ENCODE assay signal across 14 cellular contexts in genomic region chr10:22243321-22243720, GRCh38. TPM values are rescaled to one million over a fixed set of nuclear protein-coding genes. Genes with fewer than 3 reads are reported as not detected.
DNase-seq lines count a peak whose midpoint lies in the region; ATAC-seq and TF ChIP-seq lines count a peak whose summit lies in the region.
"Had no signal": no experiment of that assay in that cellular context is flagged by ENCODE, and none has a peak within 500 bp of the region (broad histone marks: within the 10 kb centered on the region; RNA-seq: fewer than 3 reads in every experiment).

No MANE protein-coding gene starts in this region.

- no peaks in the 10 kb centered on the region for H3K9me2 ChIP-seq in PC-3 (replicated peaks; ENCODE audit: low read length)

- peaks cover 56% of the 10 kb centered on the region for H3K4me1 ChIP-seq in PC-3 (ENCODE audit: insufficient read depth, low read length)
- H3K4me1 ChIP-seq: HAP-1 had no signal

- no TSS peak for BruUV-seq in PC-3 (replicated peaks; lab: Mats Ljungman, UMichigan)

- peak overlapping the region; percentile 25; the same call in 1 of the 2 replicates for H3K4me3 ChIP-seq in PC-3 (ENCODE audit: low read length)
- H3K4me3 ChIP-seq: HAP-1 had no signal

- no peaks in the 10 kb centered on the region for H3K9me3 ChIP-seq in PC-3 (ENCODE audit: low read length)
- H3K9me3 ChIP-seq: HAP-1 had no signal

- H3K79me2 ChIP-seq in PC-3 (ENCODE audit: low read length), result no peaks in the 10 kb centered on the region

- peak overlapping the region; percentile 68 for H3K9ac ChIP-seq in PC-3 (ENCODE audit: low read length)

- H3K27ac ChIP-seq in C4-2B (peak overlapping the region; percentile 56; the same call in 1 of the 2 replicates), PC-3 (ENCODE audit: low read length) (peak overlapping the region; percentile 99), epithelial cell of prostate (peak overlapping the region; percentile 14)

- H4K20me1 ChIP-seq in PC-3 (ENCODE audit: low read length), result no peaks in the 10 kb centered on the region

- H3K4me2 ChIP-seq in PC-3 (ENCODE audit: low read length), result peak overlapping the region; percentile 58

- peaks cover 6% of the 10 kb centered on the region for H3F3A ChIP-seq in PC-3 (ENCODE audit: low read length, unreplicated experiment)

- CTCF ChIA-PET in PC-3 (lab: Charles Lee), result no interaction called here

- TF ChIP-seq CTCF in C4-2B (conservative IDR thresholded peaks at IDR 0.05) (no peak), PC-3 (conservative IDR thresholded peaks at IDR 0.05; ENCODE audit: low read depth, low read length) (no peak)

- H2AFZ ChIP-seq in PC-3 (ENCODE audit: low read length), result no peak overlapping the region

- DNase-seq in NCI-H1105 (lab: John Stamatoyannopoulos, UW), result peak; percentile 21
- peak; percentile 90 for DNase-seq in PC-3
- no peak for DNase-seq in epithelial cell of prostate (ENCODE audit: low read depth, low spot score)
- no peak for DNase-seq in NCI-H524 treated with DMSO at 0.1 percent for 48 hours (lab: John Stamatoyannopoulos, UW)
- DNase-seq in EL, result no peak
- DNase-seq: DMS 273 treated with DMSO at 0.1 percent for 48 hours, DMS79 treated with DMSO at 0.1 percent for 48 hours, GDM1, GOT3 had no signal

- no peaks in the 10 kb centered on the region for H3K27me3 ChIP-seq in PC-3 (ENCODE audit: low read length)

- no peaks in the 10 kb centered on the region for H3K36me3 ChIP-seq in PC-3 (ENCODE audit: low read depth, low read length)
- H3K36me3 ChIP-seq: HAP-1 had no signal

- POLR2A ChIA-PET in PC-3 (lab: Charles Lee; ENCODE audit: unreplicated experiment), result interaction anchor here (0.6 kb wide), 1 partner anchor 74 kb away, joined by 3 read pairs; no protein-coding TSS in a partner anchor

- intact Hi-C loops in PC-3 (cut with micrococcal nuclease), result loop anchor here (5.0 kb wide), 1 partner anchor 156 kb away; no protein-coding TSS in a partner anchor

- ATAC-seq in PC-3, result peak; percentile 37
- ATAC-seq: HepG2 had no signal

RNA-seq across cellular contexts. Expression of gene EBLN1, which starts 25.5 kb away (rescaled TPM):
- total RNA-seq in PC-3 (2014; rRNA removed), result not detected in 2 replicates
- total RNA-seq: A673, Calu3, HepG2 had no signal

Comparison
In these comparisons a context has a peak if more than half of its experiments do, and no peak if none do; other contexts are left out.
1. H3K27ac ChIP-seq: peak in every context shown above with its lines; median percentile 99 in PC-3; 56 in C4-2B; 14 in epithelial cell of prostate.
2. DNase-seq: peak in NCI-H1105 (single experiment) and PC-3 (single experiment); none in epithelial cell of prostate (single experiment), NCI-H524 treated with DMSO at 0.1 percent for 48 hours (single experiment) and EL (single experiment).